ENCODE assay signal across 1 cellular context in genomic region chrX:49186125-49187027, GRCh38.
A peak's percentile ranks its signal among the peaks of the same experiment; 100 is the strongest.
TF ChIP-seq lines count a peak whose summit lies in the region.

Gene PRICKLE3, minus strand, starts transcription at chrX:49186373. Its CDS starts 76 bp downstream, at chrX:49186297.

TF ChIP-seq in K562, 482 proteins besides CTCF, POLR2A, EP300 and RAD21 (continued from another document and continues in another):
- TF ChIP-seq STAT6 (CRISPR knock-in tag; IDR thresholded peaks at IDR 0.05) (no peak), U2AF1 (optimal IDR thresholded peaks at IDR 0.05; ENCODE audit: low read depth, low read length) (no peak), CREB3L1 (IDR thresholded peaks at IDR 0.05; ENCODE audit: borderline replicate concordance, low read depth) (peak; percentile 82), FIP1L1 (IDR thresholded peaks at IDR 0.05; ENCODE audit: low read depth, low read length, poor library complexity, severe bottlenecking) (peak; percentile 39), ZNF175 (CRISPR knock-in tag; IDR thresholded peaks at IDR 0.05; ENCODE audit: low read depth) (0 out of 2 replicates have a peak, but pooled peaks have one; percentile 38), SRSF7 (optimal IDR thresholded peaks at IDR 0.05; ENCODE audit: low read depth, low read length) (no peak), NFE2L1 (tag; IDR thresholded peaks at IDR 0.05; ENCODE audit: borderline replicate concordance, low read depth) (no peak), ZNF778 (CRISPR knock-in tag; IDR thresholded peaks at IDR 0.05) (no peak), FOXA3 (CRISPR knock-in tag; conservative IDR thresholded peaks at IDR 0.05 in 1 of 2, IDR thresholded peaks at IDR 0.05 in 1 of 2) (no peak), MAX (CRISPR knock-in tag; IDR thresholded peaks at IDR 0.05) (peak; percentile 90), MGA (IDR thresholded peaks at IDR 0.05) (no peak), USF1 (CRISPR knock-in tag; IDR thresholded peaks at IDR 0.05) (peak; percentile 80), BHLHE40 (IDR thresholded peaks at IDR 0.05; ENCODE audit: low read length) (peak; percentile 82), CBX5 (IDR thresholded peaks at IDR 0.05; ENCODE audit: borderline replicate concordance, low read depth) (no peak), ARID1B (IDR thresholded peaks at IDR 0.05) (peak; percentile 10; the same call in 1 of the 2 replicates), POLR2B (IDR thresholded peaks at IDR 0.05; ENCODE audit: low read depth, partially characterized antibody) (peak; percentile 55), ZC3H8 (IDR thresholded peaks at IDR 0.05) (no peak), ETV6 (IDR thresholded peaks at IDR 0.05; ENCODE audit: borderline replicate concordance in 1 of 2, low read depth in 2 of 2, low read length in 1 of 2) (no peak), ETV6 (CRISPR knock-in tag; IDR thresholded peaks at IDR 0.05; ENCODE audit: borderline replicate concordance) (no peak), MEF2D (tag; conservative IDR thresholded peaks at IDR 0.05; ENCODE audit: low read depth) (no peak), CHAMP1 (IDR thresholded peaks at IDR 0.05) (no peak), TRIM24 (IDR thresholded peaks at IDR 0.05) (no peak), ZNF347 (CRISPR knock-in tag; IDR thresholded peaks at IDR 0.05; ENCODE audit: low read depth) (no peak), DPF2 (IDR thresholded peaks at IDR 0.05) (0 out of 2 replicates have a peak, but pooled peaks have one; percentile 21), NR3C1 (CRISPR knock-in tag; IDR thresholded peaks at IDR 0.05) (peak; percentile 25; the same call in 1 of the 2 replicates), ZHX1 (conservative IDR thresholded peaks at IDR 0.05; ENCODE audit: low read length) (no peak), HDAC2 (IDR thresholded peaks at IDR 0.05) (0 out of 2 replicates have a peak, but pooled peaks have one; percentile 23), KAT2B (IDR thresholded peaks at IDR 0.05; ENCODE audit: low read depth, low read length) (no peak), CAMTA2 (CRISPR knock-in tag; conservative IDR thresholded peaks at IDR 0.05) (no peak), VEZF1 (CRISPR knock-in tag; IDR thresholded peaks at IDR 0.05) (peak; percentile 58), RAD51 (IDR thresholded peaks at IDR 0.05; ENCODE audit: borderline replicate concordance, low read depth) (peak; percentile 61)
